In genomic region chr6:18823782-18824386, GRCh38 we compare ENCODE assay signal across 8 cellular contexts.
DNase-seq lines count a peak whose midpoint lies in the region; ATAC-seq, FAIRE-seq and TF ChIP-seq lines count a peak whose summit lies in the region.

No MANE protein-coding gene starts in this region.

- H2AFZ ChIP-seq in HepG2 (ENCODE audit: low read length) = no peak overlapping the region

- peaks cover 33% of the 10 kb centered on the region for H3K9me3 Mint-ChIP-seq in activated CD4-positive, alpha-beta memory T cell treated with anti-CD3 and anti-CD28 coated beads, Interleukin-2, amount 10 ng/mL, durations not matched to agents 7 days and 5 days

- CTCF ChIA-PET in activated CD4-positive, alpha-beta memory T cell treated with anti-CD3 and anti-CD28 coated beads, Interleukin-2, amount 10 ng/mL, durations not matched to agents 7 days and 5 days (lab: Charles Lee) = no interaction called here
- CTCF ChIA-PET in HepG2 (lab: Yijun Ruan, JAX; ENCODE audit: low intra/inter-chr PET ratio, low total read pairs) = interaction anchor here (1.1 kb wide), 1 partner anchor 228 kb away, joined by 5 read pairs; no protein-coding TSS in a partner anchor

- in situ Hi-C loops in HepG2 (cut with HindIII; ENCODE audit: extremely low pct_ligation_motif_present, low pct_unique_long_range_greater_than_20kb) = no loop called here

- peak; percentile 39 for DNase-seq in Daoy (ENCODE audit: low read depth)
- DNase-seq in HUDEP-2 (lab: John Stamatoyannopoulos, UW; ENCODE audit: unreplicated experiment in 76 of 76) = peak in 65 of 76 experiments; percentile 4 to 74 (median 37)
- peak; percentile 36 for DNase-seq in activated CD4-positive, alpha-beta memory T cell treated with anti-CD3 and anti-CD28 coated beads, Interleukin-2, amount 10 ng/mL, durations not matched to agents 7 days and 5 days
- DNase-seq in HepG2 (ENCODE audit: low spot score) = peak; percentile 33
- no peak for DNase-seq in NCI-H1930 (lab: John Stamatoyannopoulos, UW)

- no peak overlapping the region for H3K4me3 Mint-ChIP-seq in activated CD4-positive, alpha-beta memory T cell treated with anti-CD3 and anti-CD28 coated beads, Interleukin-2, amount 10 ng/mL, durations not matched to agents 7 days and 5 days

- H3K27me3 Mint-ChIP-seq in activated CD4-positive, alpha-beta memory T cell treated with anti-CD3 and anti-CD28 coated beads, Interleukin-2, amount 10 ng/mL, durations not matched to agents 7 days and 5 days = no peaks in the 10 kb centered on the region

- TF ChIP-seq EP300 in HepG2 (IDR thresholded peaks at IDR 0.05; ENCODE audit: low read depth in 2 of 2, low read length in 2 of 2) (no peak), HepG2 (CRISPR knock-in tag; IDR thresholded peaks at IDR 0.05; ENCODE audit: borderline replicate concordance) (no peak)

- H3K9me3 ChIP-seq in HepG2 (ENCODE audit: low read length) = peaks cover 88% of the 10 kb centered on the region

- no peak overlapping the region for H3K27ac Mint-ChIP-seq in activated CD4-positive, alpha-beta memory T cell treated with anti-CD3 and anti-CD28 coated beads, Interleukin-2, amount 10 ng/mL, durations not matched to agents 7 days and 5 days

- WGBS in HepG2 (ENCODE audit: low lambda C conversion rate) = 2% methylated on average over 5 of the region's 5 CpGs

- BruUV-seq in HepG2 (replicated peaks; lab: Mats Ljungman, UMichigan) = no TSS peak

- no peaks in the 10 kb centered on the region for H3K27me3 ChIP-seq in HepG2 (ENCODE audit: control insufficient read depth in 1 of 2, insufficient read depth in 2 of 2, low read length in 2 of 2)

- no peak overlapping the region for H3K27ac ChIP-seq in HepG2 (ENCODE audit: extremely low read length, insufficient read depth, low read length)

- no peaks in the 10 kb centered on the region for H3K4me1 ChIP-seq in HepG2 (ENCODE audit: insufficient read depth, low read length)

- intact Hi-C loops in HepG2 (cut with micrococcal nuclease; ENCODE audit: unreplicated experiment) = loop anchor here (2.0 to 10.0 kb wide), 2 partner anchors 227 to 299 kb away; no protein-coding TSS in a partner anchor

- TF ChIP-seq CTCF in HepG2 (CRISPR knock-in tag; IDR thresholded peaks at IDR 0.05) = peak; percentile 62

- H3K36me3 ChIP-seq in HepG2 (replicated peaks in 1 of 2; ENCODE audit: control insufficient read depth in 1 of 2, insufficient read depth in 2 of 2, low read length in 2 of 2) = no peaks in the 10 kb centered on the region

- no peak overlapping the region for H3K4me2 ChIP-seq in HepG2 (ENCODE audit: low read depth, low read length)

- FAIRE-seq in HepG2 (lab: Jason Lieb, UNC) = no peak

- ATAC-seq in HepG2 (no peak), HG03565 (IDR thresholded peaks at IDR 0.05; ENCODE audit: unreplicated experiment) (no peak), GM18907 (IDR thresholded peaks at IDR 0.05; ENCODE audit: unreplicated experiment) (no peak), HG02840 (IDR thresholded peaks at IDR 0.05; ENCODE audit: low FRiP score, unreplicated experiment) (no peak)

- no peak overlapping the region for H3K9ac ChIP-seq in HepG2 (ENCODE audit: insufficient read depth, low read depth, low read length)

- no peak for TF ChIP-seq POLR2A in HepG2 (IDR thresholded peaks at IDR 0.05; ENCODE audit: insufficient read depth in 1 of 2, low read depth in 2 of 2, low read length in 2 of 2)

- no peaks in the 10 kb centered on the region for H4K20me1 ChIP-seq in HepG2 (ENCODE audit: insufficient read depth, low read length)

- no peaks in the 10 kb centered on the region for H3K79me2 ChIP-seq in HepG2 (ENCODE audit: insufficient read depth, low read length)

- no peaks in the 10 kb centered on the region for H3K36me3 Mint-ChIP-seq in activated CD4-positive, alpha-beta memory T cell treated with anti-CD3 and anti-CD28 coated beads, Interleukin-2, amount 10 ng/mL, durations not matched to agents 7 days and 5 days (ENCODE audit: low read depth)

- POLR2A ChIA-PET in activated CD4-positive, alpha-beta memory T cell treated with anti-CD3 and anti-CD28 coated beads, Interleukin-2, amount 10 ng/mL, durations not matched to agents 7 days and 5 days (lab: Charles Lee) = no interaction called here
- POLR2A ChIA-PET in HepG2 (lab: Yijun Ruan, JAX) = no interaction called here

- no peaks in the 10 kb centered on the region for H3K4me1 Mint-ChIP-seq in activated CD4-positive, alpha-beta memory T cell treated with anti-CD3 and anti-CD28 coated beads, Interleukin-2, amount 10 ng/mL, durations not matched to agents 7 days and 5 days

- H3K4me3 ChIP-seq in HepG2 (replicated peaks in 1 of 3; ENCODE audit: insufficient read depth in 1 of 3, low read depth in 2 of 3, low read length in 3 of 3) = no peak overlapping the region

- TF ChIP-seq RAD21 in HepG2 (CRISPR knock-in tag; IDR thresholded peaks at IDR 0.05) = no peak

TF ChIP-seq in HepG2, 621 proteins besides CTCF, POLR2A, EP300 and RAD21:
- TF ChIP-seq NR2F6 (IDR thresholded peaks at IDR 0.05) = no peak
- TF ChIP-seq NR2F6 (CRISPR knock-in tag; IDR thresholded peaks at IDR 0.05) = no peak
- TF ChIP-seq, protein P1, sequence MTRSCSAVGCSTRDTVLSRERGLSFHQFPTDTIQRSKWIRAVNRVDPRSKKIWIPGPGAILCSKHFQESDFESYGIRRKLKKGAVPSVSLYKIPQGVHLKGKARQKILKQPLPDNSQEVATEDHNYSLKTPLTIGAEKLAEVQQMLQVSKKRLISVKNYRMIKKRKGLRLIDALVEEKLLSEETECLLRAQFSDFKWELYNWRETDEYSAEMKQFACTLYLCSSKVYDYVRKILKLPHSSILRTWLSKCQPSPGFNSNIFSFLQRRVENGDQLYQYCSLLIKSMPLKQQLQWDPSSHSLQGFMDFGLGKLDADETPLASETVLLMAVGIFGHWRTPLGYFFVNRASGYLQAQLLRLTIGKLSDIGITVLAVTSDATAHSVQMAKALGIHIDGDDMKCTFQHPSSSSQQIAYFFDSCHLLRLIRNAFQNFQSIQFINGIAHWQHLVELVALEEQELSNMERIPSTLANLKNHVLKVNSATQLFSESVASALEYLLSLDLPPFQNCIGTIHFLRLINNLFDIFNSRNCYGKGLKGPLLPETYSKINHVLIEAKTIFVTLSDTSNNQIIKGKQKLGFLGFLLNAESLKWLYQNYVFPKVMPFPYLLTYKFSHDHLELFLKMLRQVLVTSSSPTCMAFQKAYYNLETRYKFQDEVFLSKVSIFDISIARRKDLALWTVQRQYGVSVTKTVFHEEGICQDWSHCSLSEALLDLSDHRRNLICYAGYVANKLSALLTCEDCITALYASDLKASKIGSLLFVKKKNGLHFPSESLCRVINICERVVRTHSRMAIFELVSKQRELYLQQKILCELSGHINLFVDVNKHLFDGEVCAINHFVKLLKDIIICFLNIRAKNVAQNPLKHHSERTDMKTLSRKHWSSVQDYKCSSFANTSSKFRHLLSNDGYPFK (CRISPR knock-in tag; IDR thresholded peaks at IDR 0.05; ENCODE audit: borderline replicate concordance) = no peak
- TF ChIP-seq ZMAT5 (CRISPR knock-in tag; IDR thresholded peaks at IDR 0.05; ENCODE audit: borderline replicate concordance, low read depth) = no peak
- TF ChIP-seq SETDB1 (CRISPR knock-in tag; IDR thresholded peaks at IDR 0.05; ENCODE audit: borderline replicate concordance) = peak; percentile 65; the same call in 1 of the 2 replicates
- TF ChIP-seq MYNN (CRISPR knock-in tag; IDR thresholded peaks at IDR 0.05; ENCODE audit: low read depth) = no peak
- TF ChIP-seq CBX1 (IDR thresholded peaks at IDR 0.05; ENCODE audit: low read depth) = peak; percentile 85
- no peak for TF ChIP-seq MBD4 (IDR thresholded peaks at IDR 0.05; ENCODE audit: borderline replicate concordance, low read length)
- TF ChIP-seq, protein P2, sequence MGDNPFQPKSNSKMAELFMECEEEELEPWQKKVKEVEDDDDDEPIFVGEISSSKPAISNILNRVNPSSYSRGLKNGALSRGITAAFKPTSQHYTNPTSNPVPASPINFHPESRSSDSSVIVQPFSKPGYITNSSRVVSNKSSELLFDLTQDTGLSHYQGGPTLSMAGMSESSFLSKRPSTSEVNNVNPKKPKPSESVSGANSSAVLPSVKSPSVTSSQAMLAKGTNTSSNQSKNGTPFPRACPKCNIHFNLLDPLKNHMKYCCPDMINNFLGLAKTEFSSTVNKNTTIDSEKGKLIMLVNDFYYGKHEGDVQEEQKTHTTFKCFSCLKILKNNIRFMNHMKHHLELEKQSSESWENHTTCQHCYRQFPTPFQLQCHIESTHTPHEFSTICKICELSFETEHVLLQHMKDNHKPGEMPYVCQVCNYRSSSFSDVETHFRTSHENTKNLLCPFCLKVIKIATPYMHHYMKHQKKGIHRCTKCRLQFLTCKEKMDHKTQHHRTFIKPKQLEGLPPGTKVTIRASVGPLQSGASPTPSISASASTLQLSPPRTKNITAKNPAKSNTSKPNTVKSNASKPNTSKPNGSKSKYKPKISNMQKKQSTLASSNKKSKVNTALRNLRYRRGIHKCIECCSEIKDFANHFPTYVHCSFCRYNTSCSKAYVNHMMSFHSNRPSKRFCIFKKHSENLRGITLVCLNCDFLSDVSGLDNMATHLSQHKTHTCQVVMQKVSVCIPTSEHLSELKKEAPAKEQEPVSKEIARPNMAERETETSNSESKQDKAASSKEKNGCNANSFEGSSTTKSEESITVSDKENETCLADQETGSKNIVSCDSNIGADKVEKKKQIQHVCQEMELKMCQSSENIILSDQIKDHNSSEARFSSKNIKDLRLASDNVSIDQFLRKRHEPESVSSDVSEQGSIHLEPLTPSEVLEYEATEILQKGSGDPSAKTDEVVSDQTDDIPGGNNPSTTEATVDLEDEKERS (CRISPR knock-in tag; IDR thresholded peaks at IDR 0.05) = 0 out of 2 replicates have a peak, but pooled peaks have one; percentile 50

Comparison
In these comparisons a context has a peak if more than half of its experiments do, and no peak if none do; other contexts are left out.
1. DNase-seq: peak in Daoy (single experiment), HUDEP-2 (65 of 76), activated CD4-positive, alpha-beta memory T cell treated with anti-CD3 and anti-CD28 coated beads, Interleukin-2, amount 10 ng/mL, durations not matched to agents 7 days and 5 days (single experiment) and HepG2 (single experiment); none in NCI-H1930 (0 of 2).